ENCODE assay signal across 37 cellular contexts in genomic region chr3:27302891-27303290, GRCh38.
"Had no signal": no experiment of that assay in that cellular context is flagged by ENCODE, and none has a peak within 500 bp of the region (broad histone marks: within the 10 kb centered on the region; RNA-seq: fewer than 3 reads in every experiment).

No MANE protein-coding gene starts in this region.

- H3K27ac Mint-ChIP-seq: activated CD4-positive, alpha-beta memory T cell treated with anti-CD3 and anti-CD28 coated beads, Interleukin-2, amount 10 ng/mL, durations not matched to agents 7 days and 5 days; activated CD4-positive, alpha-beta T cell treated with anti-CD3 and anti-CD28 coated beads for 36 hours; activated CD4-positive, alpha-beta T cell treated with anti-CD3 and anti-CD28 coated beads, Interleukin-2, amount 10 ng/mL, durations not matched to agents 7 days and 5 days; activated CD8-positive, alpha-beta memory T cell treated with anti-CD3 and anti-CD28 coated beads, Interleukin-2, amount 10 ng/mL, durations not matched to agents 7 days and 5 days; activated CD8-positive, alpha-beta T cell treated with anti-CD3 and anti-CD28 coated beads, Interleukin-2, amount 10 ng/mL, durations not matched to agents 7 days and 5 days; activated naive CD4-positive, alpha-beta T cell treated with anti-CD3 and anti-CD28 coated beads, Interleukin-2, amount 10 ng/mL, durations not matched to agents 7 days and 5 days; activated naive CD4-positive, alpha-beta T cell treated with anti-CD3 and anti-CD28 coated beads, Interleukin-2, amount 50 U/mL, for 24 hours; activated naive CD8-positive, alpha-beta T cell; activated naive CD8-positive, alpha-beta T cell treated with anti-CD3 and anti-CD28 coated beads, Interleukin-2, amount 10 ng/mL, durations not matched to agents 7 days and 5 days; activated naive CD8-positive, alpha-beta T cell treated with anti-CD3 and anti-CD28 coated beads, Interleukin-2, amount 50 U/mL, for 24 hours; activated T-cell treated with anti-CD3 and anti-CD28 coated beads, Interleukin-2, amount 50 U/mL, for 24 hours; activated T-helper 2 cell treated with anti-CD3 and anti-CD28 coated beads, Interferon-gamma antibody, Interleukin-2, Interleukin-4, amounts not matched to agents 10 μg/mL and 5 μg/mL and 100 μg/mL, durations not matched to agents 14 hours and 24 hours and 36 hours; brain; T-helper 1 cell treated with Interleukin-12 subunit alpha and Interleukin-12 subunit beta and Interleukin-4 antibody, amounts not matched to agents 30 μg/mL and 1 μg/mL, for 36 hours; T-helper 2 cell treated with Interferon-gamma antibody and Interleukin-4, amounts not matched to agents 5 μg/mL and 100 μg/mL, for 36 hours; WTC11 had no signal

- H3K36me3 Mint-ChIP-seq: activated naive CD4-positive, alpha-beta T cell treated with anti-CD3 and anti-CD28 coated beads, Interleukin-2, amount 10 ng/mL, durations not matched to agents 7 days and 5 days; activated naive CD8-positive, alpha-beta T cell treated with anti-CD3 and anti-CD28 coated beads, Interleukin-2, amount 10 ng/mL, durations not matched to agents 7 days and 5 days had no signal

- H3K27me3 ChIP-seq: ascending aorta, cardiac muscle cell had no signal

- H3K4me3 ChIP-seq: ascending aorta, cardiac muscle cell had no signal

- H3K9me3 Mint-ChIP-seq: central memory CD8-positive, alpha-beta T cell had no signal

- H3K36me3 ChIP-seq: ascending aorta, cardiac muscle cell, WERI-Rb-1 had no signal

- H3K4me3 Mint-ChIP-seq: activated CD4-positive, alpha-beta memory T cell treated with anti-CD3 and anti-CD28 coated beads, Interleukin-2, amount 10 ng/mL, durations not matched to agents 7 days and 5 days; activated CD4-positive, alpha-beta T cell treated with anti-CD3 and anti-CD28 coated beads for 36 hours; activated CD4-positive, alpha-beta T cell treated with anti-CD3 and anti-CD28 coated beads, Interleukin-2, amount 10 ng/mL, durations not matched to agents 7 days and 5 days; activated CD8-positive, alpha-beta memory T cell treated with anti-CD3 and anti-CD28 coated beads, Interleukin-2, amount 10 ng/mL, durations not matched to agents 7 days and 5 days; activated CD8-positive, alpha-beta T cell treated with anti-CD3 and anti-CD28 coated beads, Interleukin-2, amount 10 ng/mL, durations not matched to agents 7 days and 5 days; activated naive CD4-positive, alpha-beta T cell treated with anti-CD3 and anti-CD28 coated beads, Interleukin-2, amount 10 ng/mL, durations not matched to agents 7 days and 5 days; activated naive CD4-positive, alpha-beta T cell treated with anti-CD3 and anti-CD28 coated beads, Interleukin-2, amount 50 U/mL, for 24 hours; activated naive CD8-positive, alpha-beta T cell; activated naive CD8-positive, alpha-beta T cell treated with anti-CD3 and anti-CD28 coated beads, Interleukin-2, amount 10 ng/mL, durations not matched to agents 7 days and 5 days; activated naive CD8-positive, alpha-beta T cell treated with anti-CD3 and anti-CD28 coated beads, Interleukin-2, amount 50 U/mL, for 24 hours; activated T-cell treated with anti-CD3 and anti-CD28 coated beads, Interleukin-2, amount 50 U/mL, for 24 hours; brain; central memory CD8-positive, alpha-beta T cell; T-helper 1 cell treated with Interleukin-12 subunit alpha and Interleukin-12 subunit beta and Interleukin-4 antibody, amounts not matched to agents 30 μg/mL and 1 μg/mL, for 36 hours; T-helper 2 cell treated with Interferon-gamma antibody and Interleukin-4, amounts not matched to agents 5 μg/mL and 100 μg/mL, for 36 hours; WTC11 had no signal

- H3K4me1 ChIP-seq: ascending aorta had no signal

- H3K4me1 Mint-ChIP-seq: activated CD4-positive, alpha-beta memory T cell treated with anti-CD3 and anti-CD28 coated beads, Interleukin-2, amount 10 ng/mL, durations not matched to agents 7 days and 5 days; activated CD4-positive, alpha-beta T cell treated with anti-CD3 and anti-CD28 coated beads for 36 hours; activated CD4-positive, alpha-beta T cell treated with anti-CD3 and anti-CD28 coated beads, Interleukin-2, amount 10 ng/mL, durations not matched to agents 7 days and 5 days; activated CD8-positive, alpha-beta memory T cell treated with anti-CD3 and anti-CD28 coated beads, Interleukin-2, amount 10 ng/mL, durations not matched to agents 7 days and 5 days; activated naive CD4-positive, alpha-beta T cell treated with anti-CD3 and anti-CD28 coated beads, Interleukin-2, amount 10 ng/mL, durations not matched to agents 7 days and 5 days; activated naive CD4-positive, alpha-beta T cell treated with anti-CD3 and anti-CD28 coated beads, Interleukin-2, amount 50 U/mL, for 24 hours; activated naive CD8-positive, alpha-beta T cell treated with anti-CD3 and anti-CD28 coated beads, Interleukin-2, amount 10 ng/mL, durations not matched to agents 7 days and 5 days; activated naive CD8-positive, alpha-beta T cell treated with anti-CD3 and anti-CD28 coated beads, Interleukin-2, amount 50 U/mL, for 24 hours; brain; central memory CD8-positive, alpha-beta T cell had no signal

- H3K27ac ChIP-seq: ascending aorta, cardiac muscle cell, WERI-Rb-1 had no signal

- H3K27me3 Mint-ChIP-seq: activated CD4-positive, alpha-beta memory T cell treated with anti-CD3 and anti-CD28 coated beads, Interleukin-2, amount 10 ng/mL, durations not matched to agents 7 days and 5 days; activated CD4-positive, alpha-beta T cell treated with anti-CD3 and anti-CD28 coated beads for 36 hours; activated CD8-positive, alpha-beta memory T cell treated with anti-CD3 and anti-CD28 coated beads, Interleukin-2, amount 10 ng/mL, durations not matched to agents 7 days and 5 days; activated naive CD8-positive, alpha-beta T cell treated with anti-CD3 and anti-CD28 coated beads, Interleukin-2, amount 50 U/mL, for 24 hours; activated T-cell treated with anti-CD3 and anti-CD28 coated beads, Interleukin-2, amount 50 U/mL, for 24 hours; brain; central memory CD8-positive, alpha-beta T cell had no signal

- H3K9me3 ChIP-seq: ascending aorta had no signal

- DNase-seq: activated CD4-positive, alpha-beta memory T cell treated with anti-CD3 and anti-CD28 coated beads, Interleukin-2, amount 10 ng/mL, durations not matched to agents 7 days and 5 days; activated CD4-positive, alpha-beta T cell treated with anti-CD3 and anti-CD28 coated beads for 1 hour; activated CD4-positive, alpha-beta T cell treated with anti-CD3 and anti-CD28 coated beads for 36 hours; activated CD4-positive, alpha-beta T cell treated with anti-CD3 and anti-CD28 coated beads for 48 hours; activated CD4-positive, alpha-beta T cell treated with anti-CD3 and anti-CD28 coated beads, Interleukin-2, amount 10 ng/mL, durations not matched to agents 7 days and 5 days; activated CD4-positive, alpha-beta T cell treated with anti-CD3 and anti-CD28 coated beads, Interleukin-2, amount 50 U/mL, for 48 hours; activated CD4-positive, CD25-positive, alpha-beta regulatory T cell; activated CD8-positive, alpha-beta memory T cell treated with anti-CD3 and anti-CD28 coated beads for 24 hours; activated CD8-positive, alpha-beta memory T cell treated with anti-CD3 and anti-CD28 coated beads, Interleukin-2, amount 10 ng/mL, durations not matched to agents 7 days and 5 days; activated CD8-positive, alpha-beta memory T cell treated with anti-CD3 and anti-CD28 coated beads, Interleukin-2, amount 50 U/mL, for 48 hours; activated CD8-positive, alpha-beta T cell treated with anti-CD3 and anti-CD28 coated beads, Interleukin-2, amount 10 ng/mL, durations not matched to agents 7 days and 5 days; activated effector memory CD4-positive, alpha-beta T cell treated with Interleukin-2 at 50 U/mL for 16 hours; activated gamma-delta T cell; activated naive CD4-positive, alpha-beta T cell treated with anti-CD3 and anti-CD28 coated beads, Interleukin-2, amount 10 ng/mL, durations not matched to agents 7 days and 5 days; activated naive CD4-positive, alpha-beta T cell treated with Interleukin-2 at 50 U/mL for 16 hours; activated naive CD8-positive, alpha-beta T cell treated with anti-CD3 and anti-CD28 coated beads, Interleukin-2, amount 10 ng/mL, durations not matched to agents 7 days and 5 days; activated naive CD8-positive, alpha-beta T cell treated with anti-CD3 and anti-CD28 coated beads, Interleukin-2, amount 50 U/mL, for 24 hours; activated T-cell treated with anti-CD3 and anti-CD28 coated beads, Interleukin-2, amount 50 U/mL, for 24 hours; activated T-cell treated with anti-CD3 and anti-CD28 coated beads, Interleukin-2, amount 50 U/mL, for 48 hours; amygdala; anterior cingulate cortex; caudate nucleus; cerebellar nuclear complex; T-helper 1 cell; T-helper 2 cell; T-helper 9 cell; WERI-Rb-1 had no signal
